ENCODE assay signal across 14 cellular contexts in genomic region chr22:27749597-27750225, GRCh38. TPM values are rescaled to one million over a fixed set of nuclear protein-coding genes. Genes with fewer than 3 reads are reported as not detected.
DNase-seq lines count a peak whose midpoint lies in the region; ATAC-seq and TF ChIP-seq lines count a peak whose summit lies in the region.
"Had no signal": no experiment of that assay in that cellular context is flagged by ENCODE, and none has a peak within 500 bp of the region (broad histone marks: within the 10 kb centered on the region; RNA-seq: fewer than 3 reads in every experiment).

No MANE protein-coding gene starts in this region.

- H3K79me2 ChIP-seq in MM.1S (ENCODE audit: low read length): no peaks in the 10 kb centered on the region

- H3K27me3 Mint-ChIP-seq in activated CD4-positive, alpha-beta T cell treated with anti-CD3 and anti-CD28 coated beads for 36 hours: peaks cover 6% of the 10 kb centered on the region

- DNase-seq in GM03348 (ENCODE audit: low spot score) (peak; percentile 65), breast epithelium (ENCODE audit: low spot score in 2 of 2) (no peak), sigmoid colon (peak; percentile 63), T-helper 1 cell (no peak), MM.1S (no peak)
- no peak for DNase-seq in activated CD4-positive, alpha-beta T cell treated with anti-CD3 and anti-CD28 coated beads for 36 hours
- DNase-seq: activated naive CD4-positive, alpha-beta T cell treated with anti-CD3 and anti-CD28 coated beads for 36 hours; erythroblast; NCI-H1694; PC-9; stimulated activated CD4-positive, alpha-beta T cell treated with anti-CD3 and anti-CD28 coated beads, Interleukin-2, amount 100 ng/mL, for 24 hours had no signal

- H3K9me3 Mint-ChIP-seq in activated CD4-positive, alpha-beta T cell treated with anti-CD3 and anti-CD28 coated beads for 36 hours (ENCODE audit: low read depth): no peaks in the 10 kb centered on the region
- H3K9me3 Mint-ChIP-seq: activated naive CD4-positive, alpha-beta T cell treated with anti-CD3 and anti-CD28 coated beads for 36 hours had no signal

- 43 to 59% methylated on average over 10 to 11 of the region's 11 CpGs for WGBS in sigmoid colon, 2 donors

- POLR2A ChIA-PET in activated CD4-positive, alpha-beta T cell treated with anti-CD3 and anti-CD28 coated beads for 36 hours (lab: Charles Lee): no interaction called here

- H3F3A ChIP-seq in MM.1S (ENCODE audit: insufficient read depth, low read length): no peaks in the 10 kb centered on the region

- no peak overlapping the region for H3K27ac Mint-ChIP-seq in activated CD4-positive, alpha-beta T cell treated with anti-CD3 and anti-CD28 coated beads for 36 hours
- H3K27ac Mint-ChIP-seq: activated naive CD4-positive, alpha-beta T cell treated with anti-CD3 and anti-CD28 coated beads for 36 hours had no signal

- H3K9me2 ChIP-seq in MM.1S (replicated peaks; ENCODE audit: insufficient read depth, low read length): no peaks in the 10 kb centered on the region

- no peak overlapping the region for H2AFZ ChIP-seq in MM.1S (ENCODE audit: low read length)
- H2AFZ ChIP-seq: PC-9 had no signal

- intact Hi-C loops in breast epithelium (cut with DNase I; ENCODE audit: low total_unique reads): no loop called here
- intact Hi-C loops in sigmoid colon (cut with DNase I): no loop called here
- intact Hi-C loops in activated CD4-positive, alpha-beta T cell treated with anti-CD3 and anti-CD28 coated beads for 36 hours (cut with DNase I, micrococcal nuclease): no loop called here

- H3K9ac ChIP-seq in iPS-15b (ENCODE audit: low read depth, low read length) (peak overlapping the region; percentile 32), MM.1S (ENCODE audit: low read length) (no peak overlapping the region)

- H4K20me1 ChIP-seq in MM.1S (ENCODE audit: insufficient read depth, low read length): no peaks in the 10 kb centered on the region

- H3K27ac ChIP-seq in breast epithelium (peak overlapping the region; percentile 13 to 71), sigmoid colon (peak overlapping the region; percentile 60 to 81 (median 74)), MM.1S (ENCODE audit: low read length) (no peak overlapping the region)
- H3K27ac ChIP-seq: PC-9 had no signal

- no peaks in the 10 kb centered on the region for H3K36me3 Mint-ChIP-seq in activated CD4-positive, alpha-beta T cell treated with anti-CD3 and anti-CD28 coated beads for 36 hours (ENCODE audit: low read depth)

- TF ChIP-seq POLR2A in breast epithelium (IDR thresholded peaks at IDR 0.05) (no peak), sigmoid colon (IDR thresholded peaks at IDR 0.05) (no peak)

- no peaks in the 10 kb centered on the region for H3K36me3 ChIP-seq in breast epithelium
- H3K36me3 ChIP-seq in iPS-15b (ENCODE audit: control insufficient read depth, insufficient read depth, low read length): no peaks in the 10 kb centered on the region
- H3K36me3 ChIP-seq in sigmoid colon: no peaks in the 10 kb centered on the region
- H3K36me3 ChIP-seq in MM.1S (replicated peaks; ENCODE audit: insufficient read depth, low read length): no peaks in the 10 kb centered on the region

- no peak for TF ChIP-seq EP300 in sigmoid colon (IDR thresholded peaks at IDR 0.05)

- TF ChIP-seq CTCF in breast epithelium (IDR thresholded peaks at IDR 0.05): no peak
- no peak for TF ChIP-seq CTCF in sigmoid colon (IDR thresholded peaks at IDR 0.05)
- TF ChIP-seq CTCF in MM.1S (IDR thresholded peaks at IDR 0.05; ENCODE audit: low read length): no peak

- H3K27me3 ChIP-seq in breast epithelium (no peaks in the 10 kb centered on the region), iPS-15b (ENCODE audit: control insufficient read depth, insufficient read depth, low read length) (no peaks in the 10 kb centered on the region), sigmoid colon (no peaks in the 10 kb centered on the region), MM.1S (replicated peaks; ENCODE audit: insufficient read depth, low read length) (peaks cover 93% of the 10 kb centered on the region)

- H3K9me3 ChIP-seq in breast epithelium (no peaks in the 10 kb centered on the region), iPS-15b (ENCODE audit: control insufficient read depth, insufficient read depth, low read length) (no peaks in the 10 kb centered on the region), sigmoid colon (no peaks in the 10 kb centered on the region), MM.1S (replicated peaks; ENCODE audit: insufficient read depth, low read length) (no peaks in the 10 kb centered on the region)

- CTCF ChIA-PET in activated CD4-positive, alpha-beta T cell treated with anti-CD3 and anti-CD28 coated beads for 36 hours (lab: Charles Lee): no interaction called here

- ATAC-seq in activated CD4-positive, alpha-beta T cell treated with anti-CD3 and anti-CD28 coated beads for 36 hours: no peak
- no peak for ATAC-seq in HG03432 (IDR thresholded peaks at IDR 0.05; ENCODE audit: unreplicated experiment)
- ATAC-seq: activated CD4-positive, CD25-positive, alpha-beta regulatory T cell treated with anti-CD3 and anti-CD28 coated beads, Interleukin-2, amount 50 U/mL, for 24 hours had no signal

- no peak overlapping the region for H3K4me3 Mint-ChIP-seq in activated CD4-positive, alpha-beta T cell treated with anti-CD3 and anti-CD28 coated beads for 36 hours
- H3K4me3 Mint-ChIP-seq: activated naive CD4-positive, alpha-beta T cell treated with anti-CD3 and anti-CD28 coated beads for 36 hours had no signal

- H3K4me1 ChIP-seq in breast epithelium (no peaks in the 10 kb centered on the region), iPS-15b (ENCODE audit: control insufficient read depth, insufficient read depth, low read length) (peaks cover 32% of the 10 kb centered on the region), sigmoid colon (peaks cover 0 to 58% (median 37%) of the 10 kb centered on the region in 4 donors), MM.1S (ENCODE audit: low read length) (no peaks in the 10 kb centered on the region)

- H3K4me1 Mint-ChIP-seq in activated CD4-positive, alpha-beta T cell treated with anti-CD3 and anti-CD28 coated beads for 36 hours: no peaks in the 10 kb centered on the region

- H3K4me2 ChIP-seq in MM.1S (ENCODE audit: low read depth, low read length): no peak overlapping the region
- H3K4me2 ChIP-seq: PC-9 had no signal

- H3K4me3 ChIP-seq in breast epithelium: no peak overlapping the region
- H3K4me3 ChIP-seq in iPS-15b (ENCODE audit: low read depth, low read length): peak overlapping the region; percentile 0
- no peak overlapping the region for H3K4me3 ChIP-seq in sigmoid colon
- H3K4me3 ChIP-seq in MM.1S (ENCODE audit: low read length): no peak overlapping the region
- H3K4me3 ChIP-seq: PC-9 had no signal

RNA-seq across cellular contexts. Expression of gene MN1, which starts 51.8 kb away (rescaled TPM):
- 1 to 10 TPM; 2.0 to 4.7 (median 3.2) TPM for total RNA-seq in breast epithelium
- 10 to 100 TPM in 1 of 4 donors, 1 to 10 TPM in 3; 6.4 to 21.3 (median 7.5) TPM for total RNA-seq in sigmoid colon
- 1 to 10 TPM in 1 of 3 donors, under 1 TPM in 2; under 0.01 to 1.2 (median 0.85) TPM for polyA plus RNA-seq in sigmoid colon
- under 1 TPM; 0.05 to 0.12 TPM for total RNA-seq in activated CD4-positive, alpha-beta T cell treated with anti-CD3 and anti-CD28 coated beads for 36 hours

Comparison
In these comparisons a context has a peak if more than half of its experiments do, and no peak if none do; other contexts are left out.
1. DNase-seq: peak in GM03348 (single experiment) and sigmoid colon (single experiment); none in breast epithelium (0 of 2), activated CD4-positive, alpha-beta T cell treated with anti-CD3 and anti-CD28 coated beads for 36 hours (single experiment), T-helper 1 cell (0 of 5) and MM.1S (single experiment).